Comparison of ENCODE assay signal across 16 cellular contexts in genomic region chr17:77101521-77102410, GRCh38. TPM values are rescaled to one million over a fixed set of nuclear protein-coding genes. Genes with fewer than 3 reads are reported as not detected.
DNase-seq lines count a peak whose midpoint lies in the region; ATAC-seq and TF ChIP-seq lines count a peak whose summit lies in the region.
"Had no signal": no experiment of that assay in that cellular context is flagged by ENCODE, and none has a peak within 500 bp of the region (broad histone marks: within the 10 kb centered on the region; RNA-seq: fewer than 3 reads in every experiment).

No MANE protein-coding gene starts in this region.

- peaks cover 29% of the 10 kb centered on the region for H3K36me3 Mint-ChIP-seq in nephron progenitor cell (ENCODE audit: low read depth)

- no peaks in the 10 kb centered on the region for H3K9me3 ChIP-seq in HEK293 (ENCODE audit: control insufficient read depth, insufficient read depth, low read depth, low read length)
- H3K9me3 ChIP-seq: HAP-1, SJSA1 had no signal

- H3K27me3 Mint-ChIP-seq in nephron progenitor cell (ENCODE audit: low read depth, poor library complexity): no peaks in the 10 kb centered on the region
- H3K27me3 Mint-ChIP-seq: naive B cell had no signal

- no peak overlapping the region for H3K4me3 ChIP-seq in HEK293 (ENCODE audit: low read depth, low read length)
- H3K4me3 ChIP-seq: HAP-1, SJSA1 had no signal

- POLR2A ChIA-PET in HEK293 (lab: Yijun Ruan, JAX): interaction anchor here (1.3 kb wide), 1 partner anchor 11 kb away, joined by 3 read pairs; no protein-coding TSS in a partner anchor

- H3K4me3 Mint-ChIP-seq in nephron progenitor cell: no peak overlapping the region

- CTCF ChIA-PET in HEK293 (lab: Yijun Ruan, JAX): interaction anchor here (1.2 to 1.3 kb wide), 2 partner anchors 13 to 15 kb away, joined by 4 to 5 read pairs; no protein-coding TSS in a partner anchor

- TF ChIP-seq CTCF in HEK293 (tag by site-specific recombination; IDR thresholded peaks at IDR 0.05): no peak
- no peak for TF ChIP-seq CTCF in nephron progenitor cell (IDR thresholded peaks at IDR 0.05)

- H3K27ac Mint-ChIP-seq in nephron progenitor cell: peak overlapping the region; percentile 54

- H3K4me1 ChIP-seq in HEK293 (ENCODE audit: control insufficient read depth, insufficient read depth, low read length): no peaks in the 10 kb centered on the region
- H3K4me1 ChIP-seq: HAP-1 had no signal

- H3K9me3 Mint-ChIP-seq in nephron progenitor cell: no peaks in the 10 kb centered on the region
- H3K9me3 Mint-ChIP-seq: naive B cell had no signal

- DNase-seq in D341Med (ENCODE audit: low spot score) (peak; percentile 75), SK-MEL-5 (ENCODE audit: low read depth, low spot score) (peak; percentile 100), nephron progenitor cell (no peak), H4 (ENCODE audit: low spot score) (no peak)
- DNase-seq: activated CD8-positive, alpha-beta memory T cell treated with anti-CD3 and anti-CD28 coated beads for 24 hours; activated effector memory CD4-positive, alpha-beta T cell treated with anti-CD3 and anti-CD28 coated beads, Interleukin-2, amount 50 U/mL, for 16 hours; foreskin melanocyte; naive B cell; NCI-H1105; NCI-H226; substantia nigra had no signal

- in situ Hi-C loops in SK-MEL-5 (cut with HindIII; ENCODE audit: low pct_unique_long_range_greater_than_20kb, low sequenced_read_pairs): no loop called here

- H3K4me1 Mint-ChIP-seq in nephron progenitor cell: peaks cover 63% of the 10 kb centered on the region

- ATAC-seq in GM19397 (IDR thresholded peaks at IDR 0.05; ENCODE audit: unreplicated experiment) (no peak), HG03520 (IDR thresholded peaks at IDR 0.05; ENCODE audit: unreplicated experiment) (no peak)

- H3K36me3 ChIP-seq in HEK293 (ENCODE audit: control insufficient read depth in 2 of 2, insufficient read depth in 1 of 2, low read length in 2 of 2): peaks cover 4 to 25% of the 10 kb centered on the region in 2 experiments

- H3K27ac ChIP-seq in HEK293 (ENCODE audit: extremely low read depth, low read depth, low read length): no peak overlapping the region
- H3K27ac ChIP-seq: SJSA1 had no signal

TF ChIP-seq in HEK293, 187 proteins besides CTCF, POLR2A, EP300 and RAD21:
- TF ChIP-seq ZFHX2 (tag by site-specific recombination; conservative IDR thresholded peaks at IDR 0.05) (peak; percentile 16; the same call in 1 of the 2 replicates), EGR2 (tag by site-specific recombination; IDR thresholded peaks at IDR 0.05; ENCODE audit: low read depth) (0 out of 2 replicates have a peak, but pooled peaks have one; percentile 12), ZNF133 (tag by site-specific recombination; IDR thresholded peaks at IDR 0.05) (no peak), ZNF645 (tag by site-specific recombination; IDR thresholded peaks at IDR 0.05) (no peak), ZNF354C (tag by site-specific recombination; IDR thresholded peaks at IDR 0.05; ENCODE audit: borderline replicate concordance, low read depth) (no peak), ZNF10 (tag by site-specific recombination; IDR thresholded peaks at IDR 0.05) (no peak)

RNA-seq across cellular contexts. Expression of gene SEC14L1, which starts 39.0 kb away (rescaled TPM):
- total RNA-seq in SK-MEL-5 (2014; rRNA removed; shearing (Covaris generic)): 85.3 and 89.0 TPM in 2 replicates
- 80.6 and 98.9 TPM in 2 replicates for polyA plus RNA-seq in SK-MEL-5 (2015; cell fraction: cytosol; rRNA removed)
- 43.4 and 64.3 TPM in 2 replicates for polyA plus RNA-seq in SK-MEL-5 (2015; cell fraction: nucleus; rRNA removed)
- total RNA-seq in H4 (2014; rRNA removed; shearing (Covaris generic)): 33.7 and 41.8 TPM in 2 replicates

Comparison
In these comparisons a context has a peak if more than half of its experiments do, and no peak if none do; other contexts are left out.
1. DNase-seq: peak in D341Med (single experiment) and SK-MEL-5 (single experiment); none in nephron progenitor cell (single experiment) and H4 (single experiment).